In genomic region chr1:235887676-235888075, GRCh38 we compare ENCODE assay signal across 12 cellular contexts.
DNase-seq lines count a peak whose midpoint lies in the region; ATAC-seq lines count a peak whose summit lies in the region.
"Had no signal": no experiment of that assay in that cellular context is flagged by ENCODE, and none has a peak within 500 bp of the region (broad histone marks: within the 10 kb centered on the region; RNA-seq: fewer than 3 reads in every experiment).

No MANE protein-coding gene starts in this region.

- no peaks in the 10 kb centered on the region for H3K36me3 Mint-ChIP-seq in activated naive CD8-positive, alpha-beta T cell treated with anti-CD3 and anti-CD28 coated beads, Interleukin-2, amount 50 U/mL, for 24 hours (ENCODE audit: low read depth)

- ATAC-seq in GM18502 (IDR thresholded peaks at IDR 0.05; ENCODE audit: poor library complexity, unreplicated experiment) (peak; percentile 2), HG03342 (IDR thresholded peaks at IDR 0.05; ENCODE audit: unreplicated experiment) (peak; percentile 18), HG02798 (IDR thresholded peaks at IDR 0.05; ENCODE audit: poor library complexity, unreplicated experiment) (no peak)
- peak; percentile 25 for ATAC-seq in activated naive CD8-positive, alpha-beta T cell treated with anti-CD3 and anti-CD28 coated beads, Interleukin-2, amount 50 U/mL, for 24 hours

- H3K27me3 Mint-ChIP-seq in activated naive CD8-positive, alpha-beta T cell treated with anti-CD3 and anti-CD28 coated beads, Interleukin-2, amount 50 U/mL, for 24 hours: no peaks in the 10 kb centered on the region

- H3K9me3 Mint-ChIP-seq in activated naive CD8-positive, alpha-beta T cell treated with anti-CD3 and anti-CD28 coated beads, Interleukin-2, amount 50 U/mL, for 24 hours: peaks cover 4% of the 10 kb centered on the region

- DNase-seq in CD1c-positive myeloid dendritic cell (ENCODE audit: extremely low spot score) (peak; percentile 64), NCI-H1436 treated with DMSO at 0.1 percent for 48 hours (lab: John Stamatoyannopoulos, UW) (no peak), medulla oblongata (ENCODE audit: extremely low spot score) (no peak), putamen (ENCODE audit: low spot score) (no peak)
- no peak for DNase-seq in activated naive CD8-positive, alpha-beta T cell treated with anti-CD3 and anti-CD28 coated beads, Interleukin-2, amount 50 U/mL, for 24 hours
- DNase-seq: foreskin fibroblast, IMR-90, NCI-H146, substantia nigra had no signal

- H3K4me1 Mint-ChIP-seq in activated naive CD8-positive, alpha-beta T cell treated with anti-CD3 and anti-CD28 coated beads, Interleukin-2, amount 50 U/mL, for 24 hours: peaks cover 72% of the 10 kb centered on the region

- peak overlapping the region; percentile 91 for H3K27ac Mint-ChIP-seq in activated naive CD8-positive, alpha-beta T cell treated with anti-CD3 and anti-CD28 coated beads, Interleukin-2, amount 50 U/mL, for 24 hours

- peak overlapping the region; percentile 52 for H3K4me3 Mint-ChIP-seq in activated naive CD8-positive, alpha-beta T cell treated with anti-CD3 and anti-CD28 coated beads, Interleukin-2, amount 50 U/mL, for 24 hours
